Comparison of ENCODE assay signal across 23 cellular contexts in the genomic region with DNA sequence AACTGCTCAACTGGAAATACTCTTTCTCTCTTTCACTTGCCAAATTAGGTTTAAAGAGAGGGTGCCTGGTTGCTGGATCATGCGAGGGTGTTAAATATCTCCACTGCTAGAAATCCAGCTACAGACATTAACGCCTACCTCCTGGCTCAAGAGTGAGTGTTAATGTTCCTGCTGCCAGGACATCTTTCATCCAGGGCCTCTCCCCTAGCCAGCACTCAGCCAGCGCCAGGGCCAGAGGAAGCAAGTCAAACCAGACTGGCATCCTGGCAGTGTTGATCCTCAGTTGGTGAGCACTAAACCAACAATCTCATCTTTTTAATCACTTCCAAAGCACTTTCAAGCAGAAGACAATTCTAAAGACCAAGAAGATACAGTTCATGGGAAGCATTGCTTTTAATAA.
"Had no signal": no experiment of that assay in that cellular context is flagged by ENCODE, and none has a peak within 500 bp of the region (broad histone marks: within the 10 kb centered on the region; RNA-seq: fewer than 3 reads in every experiment).

No MANE protein-coding gene starts in this region.

- H3K9me3 ChIP-seq: body of pancreas had no signal

- H3K27ac ChIP-seq: ascending aorta, body of pancreas, SK-N-MC had no signal

- H3K4me1 ChIP-seq: ascending aorta, body of pancreas had no signal

- H3K4me3 ChIP-seq: ascending aorta, body of pancreas, SK-N-MC had no signal

- DNase-seq: activated CD4-positive, alpha-beta memory T cell treated with anti-CD3 and anti-CD28 coated beads for 36 hours; activated CD4-positive, alpha-beta T cell treated with anti-CD3 and anti-CD28 coated beads, Interleukin-2, amount 10 ng/mL, durations not matched to agents 7 days and 5 days; activated CD4-positive, CD25-positive, alpha-beta regulatory T cell; activated CD8-positive, alpha-beta memory T cell treated with anti-CD3 and anti-CD28 coated beads for 24 hours; activated effector memory CD4-positive, alpha-beta T cell treated with anti-CD3 and anti-CD28 coated beads, Interleukin-2, amount 50 U/mL, for 16 hours; activated naive CD4-positive, alpha-beta T cell treated with Interleukin-2 at 50 U/mL for 16 hours; activated naive CD8-positive, alpha-beta T cell treated with anti-CD3 and anti-CD28 coated beads, Interleukin-2, amount 50 U/mL, for 24 hours; activated T-cell treated with anti-CD3 and anti-CD28 coated beads, Interleukin-2, amount 50 U/mL, for 4 hours; amniotic stem cell; body of pancreas; central memory CD4-positive, alpha-beta T cell; NCI-H1105 treated with DMSO at 0.1 percent for 48 hours; NCI-H146; NCI-H187 treated with DMSO at 0.1 percent for 48 hours; NCI-H2081 treated with DMSO at 0.1 percent for 48 hours; NCI-H526; NK-92 treated with Interleukin-12 subunit alpha and Interleukin-12 subunit beta, amount 100 ng/mL, for 24 hours; OCI-M1; RPMI8226; T-cell; T-helper 2 cell had no signal

- H3K27me3 ChIP-seq: ascending aorta, body of pancreas had no signal

- H3K36me3 ChIP-seq: ascending aorta had no signal
